Comparison of ENCODE assay signal across 16 cellular contexts in genomic region chr11:115408036-115408911, GRCh38.
DNase-seq lines count a peak whose midpoint lies in the region; TF ChIP-seq lines count a peak whose summit lies in the region.
"Had no signal": no experiment of that assay in that cellular context is flagged by ENCODE, and none has a peak within 500 bp of the region (broad histone marks: within the 10 kb centered on the region; RNA-seq: fewer than 3 reads in every experiment).

No MANE protein-coding gene starts in this region.

- H3K9me3 ChIP-seq in left ventricle myocardium inferior (replicated peaks), result no peaks in the 10 kb centered on the region
- H3K9me3 ChIP-seq: BLaER1 had no signal

- peak overlapping the region; percentile 36 for H3K27ac ChIP-seq in left ventricle myocardium inferior (replicated peaks)
- H3K27ac ChIP-seq: BLaER1 had no signal

- H3K36me3 ChIP-seq in left ventricle myocardium inferior, result no peaks in the 10 kb centered on the region
- H3K36me3 ChIP-seq: BLaER1 had no signal

- intact Hi-C loops in left ventricle myocardium inferior (cut with micrococcal nuclease), result no loop called here

- DNase-seq in Ammon's horn (ENCODE audit: low spot score) (peak; percentile 49), NCI-H69 (lab: John Stamatoyannopoulos, UW) (peak; percentile 64), left ventricle myocardium inferior (no peak), pons (ENCODE audit: low spot score) (peak; percentile 73), DMS79 (lab: John Stamatoyannopoulos, UW) (no peak), NCI-H2196 treated with DMSO at 0.1 percent for 48 hours (lab: John Stamatoyannopoulos, UW; ENCODE audit: unreplicated experiment) (no peak), GDM1 (lab: John Stamatoyannopoulos, UW) (no peak)
- DNase-seq in stimulated activated CD4-positive, alpha-beta T cell treated with anti-CD3 and anti-CD28 coated beads, Interleukin-15, amount 100 ng/mL, for 24 hours, result no peak
- DNase-seq: activated CD4-positive, alpha-beta T cell treated with anti-CD3 and anti-CD28 coated beads, Interleukin-2, amount 50 U/mL, for 48 hours; activated effector memory CD4-positive, alpha-beta T cell treated with Interleukin-2 at 50 U/mL for 16 hours; central memory CD4-positive, alpha-beta T cell; erythroblast; GF-D8; naive thymus-derived CD4-positive, alpha-beta T cell; small intestine had no signal

- H3K4me3 ChIP-seq in left ventricle myocardium inferior, result no peak overlapping the region
- H3K4me3 ChIP-seq: BLaER1 had no signal

- no peaks in the 10 kb centered on the region for H3K27me3 ChIP-seq in left ventricle myocardium inferior (ENCODE audit: low read depth)
- H3K27me3 ChIP-seq: BLaER1 had no signal

- peaks cover 23% of the 10 kb centered on the region for H3K4me1 ChIP-seq in left ventricle myocardium inferior
- H3K4me1 ChIP-seq: BLaER1 had no signal

- no peak for TF ChIP-seq CTCF in left ventricle myocardium inferior (IDR thresholded peaks at IDR 0.05; ENCODE audit: borderline replicate concordance)

Comparison
In these comparisons a context has a peak if more than half of its experiments do, and no peak if none do; other contexts are left out.
1. DNase-seq: peak in Ammon's horn (single experiment), NCI-H69 (single experiment) and pons (single experiment); none in left ventricle myocardium inferior (single experiment), DMS79 (single experiment), NCI-H2196 treated with DMSO at 0.1 percent for 48 hours (single experiment), stimulated activated CD4-positive, alpha-beta T cell treated with anti-CD3 and anti-CD28 coated beads, Interleukin-15, amount 100 ng/mL, for 24 hours (single experiment) and GDM1 (single experiment).